33 cellular contexts compared by ENCODE assay signal in the genomic region with DNA sequence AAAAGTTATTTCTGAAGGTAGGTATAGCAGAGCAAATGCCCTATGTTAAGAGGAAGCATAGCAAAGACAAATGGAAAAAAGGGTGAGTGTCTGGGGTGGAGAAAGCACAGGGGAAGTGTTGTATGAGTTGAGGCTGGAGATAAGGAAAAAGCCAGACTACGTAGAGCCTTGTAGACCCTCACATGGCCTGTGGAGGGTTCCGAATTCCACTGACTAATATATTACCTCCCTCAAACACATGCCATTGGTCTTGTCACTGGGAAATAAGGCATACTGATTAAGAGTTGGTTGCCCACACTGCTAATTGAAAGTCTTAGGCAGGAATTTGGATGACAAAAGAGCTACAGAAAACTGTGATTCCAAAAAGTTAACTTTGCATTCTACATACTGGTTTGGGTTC.
"Had no signal": no experiment of that assay in that cellular context is flagged by ENCODE, and none has a peak within 500 bp of the region (broad histone marks: within the 10 kb centered on the region; RNA-seq: fewer than 3 reads in every experiment).

No MANE protein-coding gene starts in this region.

- H3K4me1 Mint-ChIP-seq: activated B cell treated with CpG ODN at 0.5 μM for 24 hours had no signal

- H3K36me3 ChIP-seq: adrenal gland, esophagus squamous epithelium, gastroesophageal sphincter, heart right ventricle had no signal

- H3K4me3 Mint-ChIP-seq: activated B cell treated with CpG ODN at 0.5 μM for 24 hours; activated CD8-positive, alpha-beta T cell treated with anti-CD3 and anti-CD28 coated beads for 36 hours; activated naive CD4-positive, alpha-beta T cell treated with anti-CD3 and anti-CD28 coated beads for 36 hours; activated naive CD4-positive, alpha-beta T cell treated with anti-CD3 and anti-CD28 coated beads, Interleukin-2, amount 50 U/mL, for 24 hours; activated naive CD8-positive, alpha-beta T cell treated with anti-CD3 and anti-CD28 coated beads for 36 hours; activated naive CD8-positive, alpha-beta T cell treated with anti-CD3 and anti-CD28 coated beads, Interleukin-2, amount 50 U/mL, for 24 hours; activated T-cell treated with anti-CD3 and anti-CD28 coated beads, Interleukin-2, amount 50 U/mL, for 4 hours; activated T-helper 1 cell treated with anti-CD3 and anti-CD28 coated beads, Interleukin-12 subunit alpha, Interleukin-12 subunit beta, Interleukin-2, Interleukin-4 antibody, amounts not matched to agents 30 ng/mL and 10 ng/mL and 1 ng/mL, durations not matched to agents 14 hours and 24 hours and 36 hours; effector memory CD8-positive, alpha-beta T cell; T-helper 17 cell; T-helper 2 cell treated with Interferon-gamma antibody and Interleukin-4, amounts not matched to agents 5 μg/mL and 100 μg/mL, for 36 hours had no signal

- H3K27me3 ChIP-seq: adrenal gland, body of pancreas, esophagus squamous epithelium, gastroesophageal sphincter, heart right ventricle had no signal

- H3K9me3 Mint-ChIP-seq: activated B cell treated with CpG ODN at 0.5 μM for 24 hours; activated CD8-positive, alpha-beta T cell treated with anti-CD3 and anti-CD28 coated beads for 36 hours; activated naive CD4-positive, alpha-beta T cell treated with anti-CD3 and anti-CD28 coated beads for 36 hours; activated naive CD4-positive, alpha-beta T cell treated with anti-CD3 and anti-CD28 coated beads, Interleukin-2, amount 50 U/mL, for 24 hours; activated naive CD8-positive, alpha-beta T cell treated with anti-CD3 and anti-CD28 coated beads for 36 hours; activated naive CD8-positive, alpha-beta T cell treated with anti-CD3 and anti-CD28 coated beads, Interleukin-2, amount 50 U/mL, for 24 hours; activated T-cell treated with anti-CD3 and anti-CD28 coated beads, Interleukin-2, amount 50 U/mL, for 4 hours; activated T-helper 1 cell treated with anti-CD3 and anti-CD28 coated beads, Interleukin-12 subunit alpha, Interleukin-12 subunit beta, Interleukin-2, Interleukin-4 antibody, amounts not matched to agents 30 ng/mL and 10 ng/mL and 1 ng/mL, durations not matched to agents 14 hours and 24 hours and 36 hours; activated T-helper 2 cell treated with anti-CD3 and anti-CD28 coated beads, Interferon-gamma antibody, Interleukin-2, Interleukin-4, amounts not matched to agents 10 μg/mL and 5 μg/mL and 100 μg/mL, durations not matched to agents 14 hours and 24 hours and 36 hours; effector memory CD8-positive, alpha-beta T cell; T-helper 2 cell treated with Interferon-gamma antibody and Interleukin-4, amounts not matched to agents 5 μg/mL and 100 μg/mL, for 36 hours had no signal

- H3K4me1 ChIP-seq: adrenal gland, esophagus squamous epithelium, gastroesophageal sphincter, heart right ventricle had no signal

- DNase-seq: activated B cell treated with CpG ODN at 0.5 μM for 24 hours; activated CD4-positive, alpha-beta T cell treated with anti-CD3 and anti-CD28 coated beads for 48 hours; activated CD4-positive, alpha-beta T cell treated with anti-CD3 and anti-CD28 coated beads, Interleukin-2, amount 50 U/mL, for 1 hour; activated CD4-positive, alpha-beta T cell treated with anti-CD3 and anti-CD28 coated beads, Interleukin-2, amount 50 U/mL, for 48 hours; activated CD8-positive, alpha-beta memory T cell treated with anti-CD3 and anti-CD28 coated beads for 24 hours; activated CD8-positive, alpha-beta T cell treated with anti-CD3 and anti-CD28 coated beads for 36 hours; activated effector memory CD4-positive, alpha-beta T cell treated with anti-CD3 and anti-CD28 coated beads, Interleukin-2, amount 50 U/mL, for 16 hours; activated naive CD4-positive, alpha-beta T cell treated with anti-CD3 and anti-CD28 coated beads for 36 hours; activated naive CD8-positive, alpha-beta T cell treated with anti-CD3 and anti-CD28 coated beads for 36 hours; activated naive CD8-positive, alpha-beta T cell treated with anti-CD3 and anti-CD28 coated beads, Interleukin-2, amount 50 U/mL, for 24 hours; activated T-cell treated with anti-CD3 and anti-CD28 coated beads, Interleukin-2, amount 50 U/mL, for 4 hours; adrenal gland; amygdala; aorta; body of pancreas; caudate nucleus; cortex of kidney; dermis blood vessel endothelial cell; effector CD4-positive, alpha-beta T cell; effector memory CD8-positive, alpha-beta T cell; esophagus squamous epithelium; foreskin melanocyte; heart right ventricle; T-helper 1 cell; T-helper 17 cell; T1000 had no signal

- H3K4me3 ChIP-seq: adrenal gland, body of pancreas, esophagus squamous epithelium, gastroesophageal sphincter, heart right ventricle had no signal

- FAIRE-seq: colon had no signal

- H3K27ac Mint-ChIP-seq: activated B cell treated with CpG ODN at 0.5 μM for 24 hours; activated CD8-positive, alpha-beta T cell treated with anti-CD3 and anti-CD28 coated beads for 36 hours; activated naive CD4-positive, alpha-beta T cell treated with anti-CD3 and anti-CD28 coated beads for 36 hours; activated naive CD4-positive, alpha-beta T cell treated with anti-CD3 and anti-CD28 coated beads, Interleukin-2, amount 50 U/mL, for 24 hours; activated naive CD8-positive, alpha-beta T cell treated with anti-CD3 and anti-CD28 coated beads for 36 hours; activated naive CD8-positive, alpha-beta T cell treated with anti-CD3 and anti-CD28 coated beads, Interleukin-2, amount 50 U/mL, for 24 hours; activated T-helper 1 cell treated with anti-CD3 and anti-CD28 coated beads, Interleukin-12 subunit alpha, Interleukin-12 subunit beta, Interleukin-2, Interleukin-4 antibody, amounts not matched to agents 30 ng/mL and 10 ng/mL and 1 ng/mL, durations not matched to agents 14 hours and 24 hours and 36 hours; activated T-helper 2 cell treated with anti-CD3 and anti-CD28 coated beads, Interferon-gamma antibody, Interleukin-2, Interleukin-4, amounts not matched to agents 10 μg/mL and 5 μg/mL and 100 μg/mL, durations not matched to agents 14 hours and 24 hours and 36 hours; effector memory CD8-positive, alpha-beta T cell; T-helper 17 cell; T-helper 2 cell treated with Interferon-gamma antibody and Interleukin-4, amounts not matched to agents 5 μg/mL and 100 μg/mL, for 36 hours had no signal

- H3K27ac ChIP-seq: adrenal gland, body of pancreas, esophagus squamous epithelium, gastroesophageal sphincter, heart right ventricle, VCaP had no signal

- H3K36me3 Mint-ChIP-seq: activated naive CD4-positive, alpha-beta T cell treated with anti-CD3 and anti-CD28 coated beads, Interleukin-2, amount 50 U/mL, for 24 hours had no signal

- H3K27me3 Mint-ChIP-seq: activated B cell treated with CpG ODN at 0.5 μM for 24 hours; activated CD8-positive, alpha-beta T cell treated with anti-CD3 and anti-CD28 coated beads for 36 hours; activated naive CD4-positive, alpha-beta T cell treated with anti-CD3 and anti-CD28 coated beads, Interleukin-2, amount 50 U/mL, for 24 hours; activated naive CD8-positive, alpha-beta T cell treated with anti-CD3 and anti-CD28 coated beads for 36 hours; effector memory CD8-positive, alpha-beta T cell; T-helper 17 cell had no signal

- H3K9me3 ChIP-seq: adrenal gland, body of pancreas, esophagus squamous epithelium, gastroesophageal sphincter had no signal
